21 cellular contexts compared by ENCODE assay signal in the genomic region with DNA sequence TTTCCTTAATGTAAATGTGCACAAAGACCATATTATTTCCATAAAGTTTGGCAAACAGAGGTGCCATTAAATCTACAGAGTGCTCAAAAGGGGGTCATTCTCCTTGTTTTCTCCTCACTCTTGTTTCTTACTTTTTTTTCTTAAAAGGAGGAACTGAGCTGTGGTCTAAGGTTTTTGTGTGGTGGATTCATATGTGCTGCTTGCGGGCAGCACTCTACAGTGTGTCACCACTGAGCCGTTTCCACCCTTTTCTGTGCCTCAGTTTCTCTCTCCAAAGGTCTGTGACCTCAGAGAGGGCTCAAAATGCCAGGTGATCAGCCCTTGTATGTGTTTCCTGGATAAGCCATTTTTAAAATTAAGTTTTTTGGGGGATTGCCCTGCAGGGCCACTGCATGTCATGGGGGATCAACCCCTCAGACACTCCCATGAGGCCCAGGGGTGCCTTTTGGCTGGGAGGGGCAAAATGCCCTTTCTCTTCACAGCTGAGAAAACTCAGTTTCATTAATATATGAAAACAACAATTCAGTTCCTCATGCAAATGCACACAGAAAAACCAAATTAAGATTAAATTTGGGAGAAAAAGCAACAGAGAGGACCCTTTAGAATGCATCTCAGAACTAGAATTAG.
"Had no signal": no experiment of that assay in that cellular context is flagged by ENCODE, and none has a peak within 500 bp of the region (broad histone marks: within the 10 kb centered on the region; RNA-seq: fewer than 3 reads in every experiment).

No MANE protein-coding gene starts in this region.

- DNase-seq: IMR-90, Karpas-422, KG1, MG63, NCI-H1092 treated with DMSO at 0.1 percent for 48 hours, NCI-H1436, NCI-H187, NCI-H2029, NCI-H2081 treated with DMSO at 0.1 percent for 48 hours, NCI-H2171, NCI-H226, NCI-H446, NCI-H510A, NCI-H524 treated with DMSO at 0.1 percent for 48 hours, NCI-H69, NCI-H774, RPMI8226, SHP77, SK-N-SH, T-helper 1 cell had no signal

- ATAC-seq: HepG2 had no signal
